9 cellular contexts compared by ENCODE assay signal in the genomic region with DNA sequence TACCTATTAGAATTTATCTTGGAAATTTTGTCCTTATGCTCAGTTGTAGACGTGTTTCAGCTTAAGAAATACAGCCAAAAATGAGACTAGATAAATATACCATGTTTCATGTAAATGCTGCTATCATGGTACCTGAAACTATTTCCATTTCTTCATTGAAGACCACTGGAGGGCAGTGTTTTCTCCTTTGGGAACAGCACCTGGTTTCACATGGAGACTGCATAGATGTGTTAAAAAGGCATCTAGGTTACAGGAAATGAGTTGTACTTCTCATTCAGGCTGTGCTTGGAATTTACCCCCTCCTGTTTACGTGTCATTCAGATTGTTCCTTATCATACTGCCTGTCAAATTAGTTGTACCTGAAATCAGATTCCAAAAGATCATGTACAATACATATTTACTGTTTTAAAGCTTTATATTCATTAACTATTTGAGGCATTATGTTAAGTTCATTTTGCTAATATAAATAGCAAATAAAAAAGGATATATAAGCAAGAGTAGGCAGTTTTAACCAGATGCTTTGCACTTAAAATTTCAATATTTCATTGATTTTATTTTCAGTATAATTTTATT. TPM values are rescaled to one million over a fixed set of nuclear protein-coding genes. Genes with fewer than 3 reads are reported as not detected.
DNase-seq lines count a peak whose midpoint lies in the region; ATAC-seq and TF ChIP-seq lines count a peak whose summit lies in the region.
"Had no signal": no experiment of that assay in that cellular context is flagged by ENCODE, and none has a peak within 500 bp of the region (broad histone marks: within the 10 kb centered on the region; RNA-seq: fewer than 3 reads in every experiment).

No MANE protein-coding gene starts in this region.

- H3K79me2 ChIP-seq in DOHH2 (ENCODE audit: control insufficient read depth, low read length): peaks cover 7% of the 10 kb centered on the region; the same call in 1 of the 2 replicates

- no peaks in the 10 kb centered on the region for H3K4me1 Mint-ChIP-seq in osteocyte (ENCODE audit: unreplicated experiment)

- peak overlapping the region; percentile 72 for H3K27ac ChIP-seq in DOHH2 (ENCODE audit: low read depth, low read length)

- peak; percentile 50 for ATAC-seq in GM19468 (IDR thresholded peaks at IDR 0.05; ENCODE audit: extremely low read depth, unreplicated experiment)

- no peaks in the 10 kb centered on the region for H3K9me3 ChIP-seq in DOHH2 (ENCODE audit: control insufficient read depth, insufficient read depth, low read length)
- H3K9me3 ChIP-seq in NT2/D1 (ENCODE audit: insufficient read depth, low read length): no peaks in the 10 kb centered on the region

- H3K9ac ChIP-seq in NT2/D1 (ENCODE audit: insufficient read length, low read depth): no peak overlapping the region

- H3K4me1 ChIP-seq in DOHH2 (ENCODE audit: control insufficient read depth, low read length): peaks cover 53% of the 10 kb centered on the region
- no peaks in the 10 kb centered on the region for H3K4me1 ChIP-seq in NT2/D1 (ENCODE audit: insufficient read depth, insufficient read length)

- H3K27me3 ChIP-seq in DOHH2 (ENCODE audit: control insufficient read depth, low read length): no peaks in the 10 kb centered on the region
- H3K27me3 ChIP-seq in NT2/D1 (ENCODE audit: insufficient read depth, insufficient read length): no peaks in the 10 kb centered on the region

- H3K4me2 ChIP-seq in DOHH2 (ENCODE audit: low read length): peak overlapping the region; percentile 59

- peaks cover 5% of the 10 kb centered on the region; the same call in 1 of the 2 replicates for H3K36me3 ChIP-seq in DOHH2 (ENCODE audit: control insufficient read depth, low read length)
- peaks cover 3% of the 10 kb centered on the region for H3K36me3 ChIP-seq in NT2/D1 (ENCODE audit: insufficient read depth, insufficient read length, low read length)

- no peak overlapping the region for H3K27ac Mint-ChIP-seq in osteocyte (ENCODE audit: unreplicated experiment)

- H3K4me3 ChIP-seq in DOHH2 (ENCODE audit: low read length): peak overlapping the region; percentile 39
- H3K4me3 ChIP-seq in NT2/D1 (ENCODE audit: insufficient read length, low read depth): no peak overlapping the region

- H3K9me2 ChIP-seq in DOHH2 (replicated peaks; ENCODE audit: control insufficient read depth, low read length): no peaks in the 10 kb centered on the region

- H3K27me3 Mint-ChIP-seq in osteocyte (ENCODE audit: unreplicated experiment): peaks cover 42% of the 10 kb centered on the region
- H3K27me3 Mint-ChIP-seq: activated naive CD4-positive, alpha-beta T cell treated with anti-CD3 and anti-CD28 coated beads, Interleukin-2, amount 50 U/mL, for 24 hours had no signal

- no peaks in the 10 kb centered on the region for H3K9me3 Mint-ChIP-seq in osteocyte (ENCODE audit: unreplicated experiment)
- H3K9me3 Mint-ChIP-seq: activated naive CD4-positive, alpha-beta T cell treated with anti-CD3 and anti-CD28 coated beads, Interleukin-2, amount 50 U/mL, for 24 hours had no signal

- H3F3A ChIP-seq in DOHH2 (ENCODE audit: control insufficient read depth, insufficient read depth): peaks cover 34% of the 10 kb centered on the region

- H3K36me3 Mint-ChIP-seq in osteocyte (ENCODE audit: unreplicated experiment): no peaks in the 10 kb centered on the region
- H3K36me3 Mint-ChIP-seq: activated naive CD4-positive, alpha-beta T cell treated with anti-CD3 and anti-CD28 coated beads, Interleukin-2, amount 50 U/mL, for 24 hours had no signal

- H3K4me3 Mint-ChIP-seq in osteocyte (ENCODE audit: unreplicated experiment): no peak overlapping the region
- H3K4me3 Mint-ChIP-seq: activated naive CD4-positive, alpha-beta T cell treated with anti-CD3 and anti-CD28 coated beads, Interleukin-2, amount 50 U/mL, for 24 hours had no signal

- H4K20me1 ChIP-seq in DOHH2 (ENCODE audit: control insufficient read depth, insufficient read depth, low read depth, low read length): no peaks in the 10 kb centered on the region

- DNase-seq in HT-29 (ENCODE audit: low spot score): peak; percentile 83
- peak; percentile 72 for DNase-seq in NT2/D1 (ENCODE audit: low read depth, low spot score)
- DNase-seq in dermis blood vessel endothelial cell: peak; percentile 81
- DNase-seq in osteocyte (ENCODE audit: extremely low spot score, unreplicated experiment): no peak
- no peak for DNase-seq in cerebellar nuclear complex (lab: John Stamatoyannopoulos, UW)
- DNase-seq in T-helper 9 cell: no peak

- peak; percentile 71 for TF ChIP-seq CTCF in DOHH2 (IDR thresholded peaks at IDR 0.05; ENCODE audit: low read depth, low read length, poor library complexity, severe bottlenecking)
- TF ChIP-seq CTCF in osteocyte (IDR thresholded peaks at IDR 0.05): peak; percentile 63

RNA-seq across cellular contexts. Expression of a gene that starts 57.3 kb away (rescaled TPM):
- 49.5 and 53.8 TPM in 2 replicates for total RNA-seq in HT-29 (2014; rRNA removed; shearing (Covaris generic))
- total RNA-seq in dermis blood vessel endothelial cell (82.7 and 113 TPM in 2 replicates), osteocyte (38.7 and 39.0 TPM in 2 replicates)

Comparison
In these comparisons a context has a peak if more than half of its experiments do, and no peak if none do; other contexts are left out.
1. DNase-seq: peak in HT-29 (single experiment), NT2/D1 (single experiment) and dermis blood vessel endothelial cell (single experiment); none in osteocyte (single experiment), cerebellar nuclear complex (0 of 2) and T-helper 9 cell (single experiment).